ENCODE assay signal across 15 cellular contexts in the genomic region with DNA sequence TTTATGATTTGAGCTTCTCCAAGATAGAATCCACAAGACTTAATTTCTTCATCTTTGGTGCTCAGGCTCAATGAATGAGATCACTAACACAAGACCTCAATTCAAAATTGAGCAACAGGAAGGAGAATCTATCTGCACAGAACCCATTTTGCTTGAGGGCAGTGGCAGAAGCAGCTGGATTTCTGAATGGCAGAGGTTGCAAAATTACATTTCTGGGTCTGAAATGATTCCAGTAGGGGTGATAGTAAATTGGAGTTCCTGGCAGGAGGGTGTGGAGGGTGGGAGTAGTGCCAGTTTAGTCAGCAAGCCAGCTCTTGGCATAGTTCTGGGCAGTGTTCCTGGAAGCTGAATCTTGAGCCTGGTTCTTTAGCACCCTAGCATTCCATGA.
DNase-seq lines count a peak whose midpoint lies in the region; ATAC-seq and TF ChIP-seq lines count a peak whose summit lies in the region.
"Had no signal": no experiment of that assay in that cellular context is flagged by ENCODE, and none has a peak within 500 bp of the region (broad histone marks: within the 10 kb centered on the region; RNA-seq: fewer than 3 reads in every experiment).

No MANE protein-coding gene starts in this region.

- CTCF ChIA-PET in HEK293T (lab: Yijun Ruan, JAX) = no interaction called here

- H3K36me3 ChIP-seq in esophagus (ENCODE audit: control insufficient read depth in 2 of 2, insufficient read depth in 2 of 2, low read length in 1 of 2) = no peaks in the 10 kb centered on the region

- ATAC-seq in HG03521 (IDR thresholded peaks at IDR 0.05; ENCODE audit: unreplicated experiment) (no peak), GM21390 (IDR thresholded peaks at IDR 0.05; ENCODE audit: unreplicated experiment) (no peak)
- ATAC-seq: activated naive CD8-positive, alpha-beta T cell treated with anti-CD3 and anti-CD28 coated beads, Interleukin-2, amount 50 U/mL, for 24 hours; effector memory CD8-positive, alpha-beta T cell had no signal

- peaks cover 19% of the 10 kb centered on the region for H3K4me1 Mint-ChIP-seq in osteocyte (ENCODE audit: unreplicated experiment)
- H3K4me1 Mint-ChIP-seq: activated naive CD8-positive, alpha-beta T cell treated with anti-CD3 and anti-CD28 coated beads, Interleukin-2, amount 50 U/mL, for 24 hours had no signal

- no peaks in the 10 kb centered on the region for H3K4me1 ChIP-seq in esophagus (ENCODE audit: control insufficient read depth in 2 of 2, insufficient read depth in 2 of 2, low read length in 1 of 2)

- no peaks in the 10 kb centered on the region for H3K9me3 ChIP-seq in esophagus (ENCODE audit: control insufficient read depth in 2 of 2, insufficient read depth in 1 of 2, low read depth in 1 of 2, low read length in 1 of 2)

- no peak overlapping the region for H3K4me3 ChIP-seq in esophagus (ENCODE audit: low read depth in 1 of 2, low read length in 2 of 2)

- DNase-seq in COLO829 (ENCODE audit: low spot score) = peak; percentile 51
- DNase-seq in NCI-H446 (lab: John Stamatoyannopoulos, UW) = peak; percentile 23 to 65
- DNase-seq in osteocyte (ENCODE audit: extremely low spot score, unreplicated experiment) = no peak
- DNase-seq in NAMALWA (ENCODE audit: low spot score) = no peak
- no peak for DNase-seq in HEK293T (ENCODE audit: extremely low spot score)
- DNase-seq: activated naive CD8-positive, alpha-beta T cell treated with anti-CD3 and anti-CD28 coated beads, Interleukin-2, amount 50 U/mL, for 24 hours; effector memory CD8-positive, alpha-beta T cell; Karpas-422; NCI-H526; stimulated activated CD4-positive, alpha-beta T cell treated with anti-CD3 and anti-CD28 coated beads, Interleukin-4, amount 100 ng/mL, for 24 hours; T-helper 1 cell had no signal

- H3K27me3 Mint-ChIP-seq in osteocyte (ENCODE audit: unreplicated experiment) = no peaks in the 10 kb centered on the region
- H3K27me3 Mint-ChIP-seq: activated naive CD8-positive, alpha-beta T cell treated with anti-CD3 and anti-CD28 coated beads, Interleukin-2, amount 50 U/mL, for 24 hours; effector memory CD8-positive, alpha-beta T cell had no signal

- peak overlapping the region; percentile 47 to 65 for H3K27ac ChIP-seq in esophagus (ENCODE audit: low read depth in 2 of 2, low read length in 1 of 2)

- peak overlapping the region; percentile 75 for H3K27ac Mint-ChIP-seq in osteocyte (ENCODE audit: unreplicated experiment)
- H3K27ac Mint-ChIP-seq: activated naive CD8-positive, alpha-beta T cell treated with anti-CD3 and anti-CD28 coated beads, Interleukin-2, amount 50 U/mL, for 24 hours; effector memory CD8-positive, alpha-beta T cell had no signal

- POLR2A ChIA-PET in HEK293T (lab: Yijun Ruan, JAX) = no interaction called here

- TF ChIP-seq CTCF in osteocyte (IDR thresholded peaks at IDR 0.05) = no peak

- no peaks in the 10 kb centered on the region for H3K27me3 ChIP-seq in esophagus (ENCODE audit: control insufficient read depth in 1 of 2, insufficient read depth in 2 of 2, low read length in 2 of 2)

- peaks cover 5% of the 10 kb centered on the region for H3K9me3 Mint-ChIP-seq in osteocyte (ENCODE audit: unreplicated experiment)
- H3K9me3 Mint-ChIP-seq: neural crest cell had no signal

- no peak overlapping the region for H3K4me3 Mint-ChIP-seq in osteocyte (ENCODE audit: unreplicated experiment)
- H3K4me3 Mint-ChIP-seq: activated naive CD8-positive, alpha-beta T cell treated with anti-CD3 and anti-CD28 coated beads, Interleukin-2, amount 50 U/mL, for 24 hours; effector memory CD8-positive, alpha-beta T cell; neural crest cell had no signal

- no peaks in the 10 kb centered on the region for H3K36me3 Mint-ChIP-seq in osteocyte (ENCODE audit: unreplicated experiment)

TF ChIP-seq in HEK293T, 16 proteins besides CTCF, POLR2A, EP300 and RAD21:
- TF ChIP-seq ELF4 (IDR thresholded peaks at IDR 0.05) (no peak), BHLHE40 (IDR thresholded peaks at IDR 0.05; ENCODE audit: borderline replicate concordance) (no peak), FOXK2 (IDR thresholded peaks at IDR 0.05) (no peak), L3MBTL2 (conservative IDR thresholded peaks at IDR 0.05) (no peak), SUZ12 (IDR thresholded peaks at IDR 0.05) (no peak), SP1 (IDR thresholded peaks at IDR 0.05) (no peak), CTBP1 (IDR thresholded peaks at IDR 0.05; ENCODE audit: borderline replicate concordance) (no peak), FOXA1 (IDR thresholded peaks at IDR 0.05) (no peak), ZNF384 (IDR thresholded peaks at IDR 0.05) (no peak), HDGF (IDR thresholded peaks at IDR 0.05; ENCODE audit: borderline replicate concordance) (no peak), ARNT (IDR thresholded peaks at IDR 0.05) (no peak), NFRKB (IDR thresholded peaks at IDR 0.05) (no peak), TARDBP (IDR thresholded peaks at IDR 0.05) (no peak), LEF1 (IDR thresholded peaks at IDR 0.05; ENCODE audit: borderline replicate concordance) (no peak), FOXM1 (IDR thresholded peaks at IDR 0.05; ENCODE audit: borderline replicate concordance) (no peak)
- TF ChIP-seq, protein P1, sequence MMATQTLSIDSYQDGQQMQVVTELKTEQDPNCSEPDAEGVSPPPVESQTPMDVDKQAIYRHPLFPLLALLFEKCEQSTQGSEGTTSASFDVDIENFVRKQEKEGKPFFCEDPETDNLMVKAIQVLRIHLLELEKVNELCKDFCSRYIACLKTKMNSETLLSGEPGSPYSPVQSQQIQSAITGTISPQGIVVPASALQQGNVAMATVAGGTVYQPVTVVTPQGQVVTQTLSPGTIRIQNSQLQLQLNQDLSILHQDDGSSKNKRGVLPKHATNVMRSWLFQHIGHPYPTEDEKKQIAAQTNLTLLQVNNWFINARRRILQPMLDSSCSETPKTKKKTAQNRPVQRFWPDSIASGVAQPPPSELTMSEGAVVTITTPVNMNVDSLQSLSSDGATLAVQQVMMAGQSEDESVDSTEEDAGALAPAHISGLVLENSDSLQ (IDR thresholded peaks at IDR 0.05) = no peak

Comparison
In these comparisons a context has a peak if more than half of its experiments do, and no peak if none do; other contexts are left out.
1. DNase-seq: peak in COLO829 (single experiment) and NCI-H446 (2 of 2); none in osteocyte (single experiment), NAMALWA (single experiment) and HEK293T (single experiment).